ENCODE assay signal across 1 cellular context in genomic region chr6:89862281-89862680, GRCh38.
TF ChIP-seq lines count a peak whose summit lies in the region.

No MANE protein-coding gene starts in this region.

TF ChIP-seq in GM23338, 12 proteins besides CTCF, POLR2A, EP300 and RAD21 (continued from another document):
- TF ChIP-seq REST (IDR thresholded peaks at IDR 0.05; ENCODE audit: unreplicated experiment), result no peak
- TF ChIP-seq STAT1 (IDR thresholded peaks at IDR 0.05; ENCODE audit: unreplicated experiment), result no peak
- no peak for TF ChIP-seq CREB1 (CRISPR knock-in tag; IDR thresholded peaks at IDR 0.05; ENCODE audit: low read depth)
- no peak for TF ChIP-seq ETS1 (IDR thresholded peaks at IDR 0.05)
- TF ChIP-seq ZNF331 (CRISPR knock-in tag; IDR thresholded peaks at IDR 0.05; ENCODE audit: low read depth), result no peak
- TF ChIP-seq EZH2phosphoT487 (IDR thresholded peaks at IDR 0.05; ENCODE audit: unreplicated experiment), result no peak
- no peak for TF ChIP-seq POLR2AphosphoS5 (IDR thresholded peaks at IDR 0.05; ENCODE audit: low read depth)
- TF ChIP-seq NANOG (IDR thresholded peaks at IDR 0.05; ENCODE audit: borderline replicate concordance), result no peak
- TF ChIP-seq JUNB (IDR thresholded peaks at IDR 0.05; ENCODE audit: unreplicated experiment), result no peak
- no peak for TF ChIP-seq EZH2 (IDR thresholded peaks at IDR 0.05; ENCODE audit: low read depth, unreplicated experiment)
